ENCODE assay signal across 9 cellular contexts in genomic region chr17:42067371-42068180, GRCh38. TPM values are rescaled to one million over a fixed set of nuclear protein-coding genes. Genes with fewer than 3 reads are reported as not detected.
DNase-seq lines count a peak whose midpoint lies in the region; ATAC-seq and TF ChIP-seq lines count a peak whose summit lies in the region.
"Had no signal": no experiment of that assay in that cellular context is flagged by ENCODE, and none has a peak within 500 bp of the region (broad histone marks: within the 10 kb centered on the region; RNA-seq: fewer than 3 reads in every experiment).

No MANE protein-coding gene starts in this region.

- H3K36me3 Mint-ChIP-seq in MCF 10A (ENCODE audit: insufficient read depth, unreplicated experiment) = no peaks in the 10 kb centered on the region
- H3K36me3 Mint-ChIP-seq: activated naive CD4-positive, alpha-beta T cell treated with anti-CD3 and anti-CD28 coated beads, Interleukin-2, amount 50 U/mL, for 24 hours had no signal

- ATAC-seq in left colon = peak; percentile 79
- ATAC-seq in HG02678 (IDR thresholded peaks at IDR 0.05; ENCODE audit: unreplicated experiment) = no peak
- ATAC-seq in GM18498 (IDR thresholded peaks at IDR 0.05; ENCODE audit: unreplicated experiment) = no peak

- CTCF ChIA-PET in MCF 10A (lab: Yijun Ruan, JAX) = interaction anchor here (0.5 to 4.4 kb wide), 24 partner anchors 9 to 471 kb away, joined by 3 to 37 read pairs (median 4); partner anchors contain the start of gene DHX58

- H3K4me3 ChIP-seq in LNCaP clone FGC (ENCODE audit: low read depth, low read length) = no peak overlapping the region

- POLR2A ChIA-PET in MCF 10A (lab: Yijun Ruan, JAX) = interaction anchor here (1.1 kb wide), 1 partner anchor 50 kb away, joined by 5 read pairs; the partner anchor contains the start of gene DNAJC7

- intact Hi-C loops in MCF 10A (cut with micrococcal nuclease) = loop anchor here (1.0 kb wide), 2 partner anchors 34 to 49 kb away; no protein-coding TSS in a partner anchor
- intact Hi-C loops in left colon (cut with DNase I, micrococcal nuclease) = no loop called here

- H3K27ac ChIP-seq in VCaP = no peak overlapping the region

- H3K4me1 Mint-ChIP-seq in MCF 10A (ENCODE audit: insufficient read depth, unreplicated experiment) = no peaks in the 10 kb centered on the region

- peak; percentile 80 for TF ChIP-seq CTCF in LNCaP clone FGC (IDR thresholded peaks at IDR 0.05; ENCODE audit: control insufficient read depth, extremely low read depth, insufficient read depth)
- peak; percentile 75 for TF ChIP-seq CTCF in VCaP (conservative IDR thresholded peaks at IDR 0.05)
- TF ChIP-seq CTCF in MCF 10A (IDR thresholded peaks at IDR 0.05; ENCODE audit: unreplicated experiment) = peak; percentile 85

- peaks cover 12% of the 10 kb centered on the region for H3K27me3 Mint-ChIP-seq in MCF 10A (ENCODE audit: insufficient read depth, unreplicated experiment)

- no peak overlapping the region for H3K4me3 Mint-ChIP-seq in MCF 10A (ENCODE audit: unreplicated experiment)
- H3K4me3 Mint-ChIP-seq: activated naive CD4-positive, alpha-beta T cell treated with anti-CD3 and anti-CD28 coated beads, Interleukin-2, amount 50 U/mL, for 24 hours had no signal

- DNase-seq in EH (ENCODE audit: low read depth) = peak; percentile 52
- no peak for DNase-seq in LNCaP clone FGC (ENCODE audit: low read depth)
- DNase-seq in MCF 10A (ENCODE audit: unreplicated experiment) = peak; percentile 61
- peak; percentile 41 to 80 for DNase-seq in left colon
- DNase-seq in stimulated activated CD4-positive, alpha-beta T cell treated with anti-CD3 and anti-CD28 coated beads, Interleukin-4, amount 100 ng/mL, for 24 hours = peak; percentile 74

- no peak overlapping the region for H3K27ac Mint-ChIP-seq in MCF 10A (ENCODE audit: low read depth, unreplicated experiment)
- H3K27ac Mint-ChIP-seq: activated naive CD4-positive, alpha-beta T cell treated with anti-CD3 and anti-CD28 coated beads, Interleukin-2, amount 50 U/mL, for 24 hours had no signal

- BruUV-seq in MCF 10A (replicated peaks; lab: Mats Ljungman, UMichigan) = no TSS peak

- no peaks in the 10 kb centered on the region for H3K9me3 Mint-ChIP-seq in MCF 10A (ENCODE audit: unreplicated experiment)
- H3K9me3 Mint-ChIP-seq: activated naive CD4-positive, alpha-beta T cell treated with anti-CD3 and anti-CD28 coated beads, Interleukin-2, amount 50 U/mL, for 24 hours had no signal

RNA-seq across cellular contexts. Expression of gene C17orf113, which starts 17.2 kb away (rescaled TPM):
- 0.72 and 0.81 TPM in 2 replicates for total RNA-seq in MCF 10A (2022)
- total RNA-seq in left colon = 1 to 10 TPM; 1.8 to 2.5 TPM

RNA-seq across cellular contexts. Expression of gene ZNF385C, which starts 30.7 kb away (rescaled TPM):
- total RNA-seq in MCF 10A (2022) (0.26 and 0.44 TPM in 2 replicates), left colon (under 1 TPM; 0.34 to 0.40 TPM)

RNA-seq across cellular contexts. Expression of gene DHX58, which starts 44.9 kb away (rescaled TPM):
- total RNA-seq in MCF 10A (2022) (2.8 and 4.2 TPM in 2 replicates), left colon (10 to 100 TPM; 10.8 to 12.3 TPM)

RNA-seq across cellular contexts. Expression of gene NKIRAS2, which starts 47.7 kb away (rescaled TPM):
- total RNA-seq in MCF 10A (2022) = 34.1 and 40.0 TPM in 2 replicates
- 10 to 100 TPM; 29.4 to 31.9 TPM for total RNA-seq in left colon

RNA-seq across cellular contexts. Expression of gene DNAJC7, which starts 50.3 kb away (rescaled TPM):
- total RNA-seq in MCF 10A (2022) (112 and 130 TPM in 2 replicates), left colon (10 to 100 TPM; 76.5 to 84.6 TPM)
